ENCODE assay signal across 34 cellular contexts in genomic region chr5:163613150-163613442, GRCh38.
"Had no signal": no experiment of that assay in that cellular context is flagged by ENCODE, and none has a peak within 500 bp of the region (broad histone marks: within the 10 kb centered on the region; RNA-seq: fewer than 3 reads in every experiment).

No MANE protein-coding gene starts in this region.

- ATAC-seq: activated T-cell treated with anti-CD3 and anti-CD28 coated beads, Interleukin-2, amount 50 U/mL, for 4 hours; PC-3; Right ventricle myocardium inferior had no signal

- H3K27ac Mint-ChIP-seq: activated B cell treated with CpG ODN at 0.5 μM for 24 hours; activated CD4-positive, alpha-beta memory T cell treated with anti-CD3 and anti-CD28 coated beads for 36 hours; activated naive CD4-positive, alpha-beta T cell treated with anti-CD3 and anti-CD28 coated beads for 36 hours; activated naive CD8-positive, alpha-beta T cell; activated T-helper 1 cell treated with anti-CD3 and anti-CD28 coated beads, Interleukin-12 subunit alpha, Interleukin-12 subunit beta, Interleukin-2, Interleukin-4 antibody, amounts not matched to agents 30 ng/mL and 10 ng/mL and 1 ng/mL, durations not matched to agents 14 hours and 24 hours and 36 hours had no signal

- H3K27me3 ChIP-seq: ascending aorta, breast epithelium, Peyer's patch had no signal

- DNase-seq: activated B cell treated with CpG ODN at 0.5 μM for 24 hours; activated CD4-positive, alpha-beta memory T cell treated with anti-CD3 and anti-CD28 coated beads for 36 hours; activated CD4-positive, alpha-beta T cell treated with anti-CD3 and anti-CD28 coated beads for 4 hours; activated CD4-positive, alpha-beta T cell treated with anti-CD3 and anti-CD28 coated beads, Interleukin-2, amount 50 U/mL, for 1 hour; activated CD4-positive, CD25-positive, alpha-beta regulatory T cell treated with anti-CD3 and anti-CD28 coated beads, Interleukin-2, amount 50 U/mL, for 72 hours; activated CD8-positive, alpha-beta memory T cell treated with anti-CD3 and anti-CD28 coated beads, Interleukin-2, amount 50 U/mL, for 4 hours; activated gamma-delta T cell treated with Interleukin-2 at 50 U/mL for 16 hours; activated naive CD4-positive, alpha-beta T cell treated with anti-CD3 and anti-CD28 coated beads for 36 hours; activated T-cell treated with anti-CD3 and anti-CD28 coated beads for 4 hours; activated T-cell treated with anti-CD3 and anti-CD28 coated beads, Interleukin-2, amount 50 U/mL, for 4 hours; amniotic stem cell; NCI-H1092 treated with DMSO at 0.1 percent for 48 hours; NCI-H146; NCI-H187; NCI-H2029 treated with DMSO at 0.1 percent for 48 hours; NCI-H2107; NCI-H2171; NCI-H748 treated with DMSO at 0.1 percent for 48 hours; NK-92 treated with Interleukin-12 subunit alpha and Interleukin-12 subunit beta, amount 100 ng/mL, for 24 hours; PC-3; Peyer's patch; SIG-M5; SW 1271; T-helper 1 cell; T-helper 2 cell; T-helper 9 cell had no signal

- H3K4me1 Mint-ChIP-seq: activated B cell treated with CpG ODN at 0.5 μM for 24 hours had no signal

- H3K9me3 Mint-ChIP-seq: activated B cell treated with CpG ODN at 0.5 μM for 24 hours; activated CD4-positive, alpha-beta memory T cell treated with anti-CD3 and anti-CD28 coated beads for 36 hours; activated naive CD4-positive, alpha-beta T cell treated with anti-CD3 and anti-CD28 coated beads for 36 hours; activated T-cell treated with anti-CD3 and anti-CD28 coated beads, Interleukin-2, amount 50 U/mL, for 4 hours; activated T-helper 1 cell treated with anti-CD3 and anti-CD28 coated beads, Interleukin-12 subunit alpha, Interleukin-12 subunit beta, Interleukin-2, Interleukin-4 antibody, amounts not matched to agents 30 ng/mL and 10 ng/mL and 1 ng/mL, durations not matched to agents 14 hours and 24 hours and 36 hours had no signal

- H3K4me2 ChIP-seq: KMS-11 had no signal

- H3K27ac ChIP-seq: ascending aorta, breast epithelium, KMS-11, Peyer's patch, RWPE1, VCaP had no signal

- H3K36me3 ChIP-seq: ascending aorta, breast epithelium, Peyer's patch had no signal

- H3K36me3 Mint-ChIP-seq: activated CD4-positive, alpha-beta memory T cell treated with anti-CD3 and anti-CD28 coated beads for 36 hours; activated naive CD8-positive, alpha-beta T cell had no signal

- H3K9ac ChIP-seq: KMS-11 had no signal

- H3K4me3 ChIP-seq: ascending aorta, breast epithelium, Peyer's patch had no signal

- H3K4me3 Mint-ChIP-seq: activated B cell treated with CpG ODN at 0.5 μM for 24 hours; activated CD4-positive, alpha-beta memory T cell treated with anti-CD3 and anti-CD28 coated beads for 36 hours; activated naive CD4-positive, alpha-beta T cell treated with anti-CD3 and anti-CD28 coated beads for 36 hours; activated naive CD8-positive, alpha-beta T cell; activated T-cell treated with anti-CD3 and anti-CD28 coated beads, Interleukin-2, amount 50 U/mL, for 4 hours; activated T-helper 1 cell treated with anti-CD3 and anti-CD28 coated beads, Interleukin-12 subunit alpha, Interleukin-12 subunit beta, Interleukin-2, Interleukin-4 antibody, amounts not matched to agents 30 ng/mL and 10 ng/mL and 1 ng/mL, durations not matched to agents 14 hours and 24 hours and 36 hours had no signal

- H3K9me3 ChIP-seq: ascending aorta, breast epithelium, Peyer's patch had no signal

- H3K4me1 ChIP-seq: ascending aorta, breast epithelium, Peyer's patch had no signal
